Comparison of ENCODE assay signal across 8 cellular contexts in genomic region chrX:154490414-154491083, GRCh38. TPM values are rescaled to one million over a fixed set of nuclear protein-coding genes. Genes with fewer than 3 reads are reported as not detected.
DNase-seq lines count a peak whose midpoint lies in the region; ATAC-seq, FAIRE-seq and TF ChIP-seq lines count a peak whose summit lies in the region.

Gene SLC10A3, minus strand, starts transcription at chrX:154490629. Its CDS starts 1,689 bp downstream, at chrX:154488940.

- TF ChIP-seq CTCF in NB4 (IDR thresholded peaks at IDR 0.05; ENCODE audit: low read depth, low read length), result no peak

- peak within 1 kb of the TSS; percentile 38 for H2AFZ ChIP-seq in neuron (ENCODE audit: low read depth, low read length)

- DNase-seq in GM04504 (ENCODE audit: low read depth), result peak; percentile 79
- DNase-seq in NB4 (ENCODE audit: low read depth), result peak; percentile 96
- DNase-seq in SK-N-DZ (ENCODE audit: low spot score), result peak; percentile 92
- peak; percentile 92 for DNase-seq in activated naive CD4-positive, alpha-beta T cell treated with anti-CD3 and anti-CD28 coated beads for 36 hours
- peak; percentile 91 to 93 for DNase-seq in frontal cortex (ENCODE audit: low spot score in 2 of 2)
- DNase-seq in stromal cell of bone marrow (ENCODE audit: low read depth), result peak; percentile 82

- peak; percentile 68 for ATAC-seq in HG02571 (IDR thresholded peaks at IDR 0.05; ENCODE audit: unreplicated experiment)

- no peaks in the 10 kb centered on the region for H3K9me3 ChIP-seq in neuron (ENCODE audit: low read length)

- H3K4me3 Mint-ChIP-seq in activated naive CD4-positive, alpha-beta T cell treated with anti-CD3 and anti-CD28 coated beads for 36 hours, result peak within 1 kb of the TSS; percentile 86

- peaks cover 5% of the 10 kb centered on the region for H3K4me1 ChIP-seq in neuron (ENCODE audit: insufficient read depth, low read length)

- peaks cover 2% of the 10 kb centered on the region for H3K36me3 Mint-ChIP-seq in activated naive CD4-positive, alpha-beta T cell treated with anti-CD3 and anti-CD28 coated beads for 36 hours (ENCODE audit: low read depth)

- no peaks in the 10 kb centered on the region for H3K27me3 Mint-ChIP-seq in activated naive CD4-positive, alpha-beta T cell treated with anti-CD3 and anti-CD28 coated beads for 36 hours (ENCODE audit: low read depth)

- peak within 1 kb of the TSS; percentile 63 for H3K4me3 ChIP-seq in NB4 (ENCODE audit: low read depth, low read length)
- peak within 1 kb of the TSS; percentile 67 for H3K4me3 ChIP-seq in neuron (ENCODE audit: low read length)

- TF ChIP-seq POLR2A in NB4 (IDR thresholded peaks at IDR 0.05; ENCODE audit: extremely low read depth, insufficient read length), result peak; percentile 81

- CTCF ChIA-PET in activated naive CD4-positive, alpha-beta T cell treated with anti-CD3 and anti-CD28 coated beads for 36 hours (lab: Charles Lee), result interaction anchor here (0.7 to 2.3 kb wide), 5 partner anchors 35 to 355 kb away, joined by 3 to 8 read pairs (median 3); partner anchors contain the start of genes FLNA and RPL10

- no peak for FAIRE-seq in frontal cortex (lab: Jason Lieb, UNC)

- H3K4me1 Mint-ChIP-seq in activated naive CD4-positive, alpha-beta T cell treated with anti-CD3 and anti-CD28 coated beads for 36 hours (ENCODE audit: low read depth), result peaks cover 20% of the 10 kb centered on the region

- intact Hi-C loops in activated naive CD4-positive, alpha-beta T cell treated with anti-CD3 and anti-CD28 coated beads for 36 hours (cut with micrococcal nuclease), result loop anchor here (1.0 to 2.0 kb wide), 6 partner anchors 11 to 119 kb away; partner anchors contain the start of genes ATP6AP1, FAM3A, GDI1 and LAGE3

- H3K27ac Mint-ChIP-seq in activated naive CD4-positive, alpha-beta T cell treated with anti-CD3 and anti-CD28 coated beads for 36 hours, result peak within 1 kb of the TSS; percentile 88

- no peaks in the 10 kb centered on the region for H3K9me3 Mint-ChIP-seq in activated naive CD4-positive, alpha-beta T cell treated with anti-CD3 and anti-CD28 coated beads for 36 hours

- peaks cover 2% of the 10 kb centered on the region for H3K27me3 ChIP-seq in neuron (ENCODE audit: insufficient read depth, low read length)

- H3K36me3 ChIP-seq in neuron (ENCODE audit: insufficient read depth, low read length), result no peaks in the 10 kb centered on the region

RNA-seq across cellular contexts. Expression of gene SLC10A3, which starts in this region (rescaled TPM):
- polyA plus RNA-seq in SK-N-DZ (2014; cell fraction: cytosol; rRNA removed), result 9.0 and 12.8 TPM in 2 replicates
- 7.8 and 10.0 TPM in 2 replicates for polyA plus RNA-seq in SK-N-DZ (2014; cell fraction: nucleus; rRNA removed)
- total RNA-seq in activated naive CD4-positive, alpha-beta T cell treated with anti-CD3 and anti-CD28 coated beads for 36 hours, result 1 to 10 TPM; 6.7 to 6.9 TPM
- 2.4 TPM for total RNA-seq in frontal cortex

Comparison
In these comparisons a context has a peak if more than half of its experiments do, and no peak if none do; other contexts are left out.
1. Peak in every context shown above with its lines: DNase-seq, ATAC-seq and H3K4me3 ChIP-seq.